Comparison of ENCODE assay signal across 13 cellular contexts in the genomic region with DNA sequence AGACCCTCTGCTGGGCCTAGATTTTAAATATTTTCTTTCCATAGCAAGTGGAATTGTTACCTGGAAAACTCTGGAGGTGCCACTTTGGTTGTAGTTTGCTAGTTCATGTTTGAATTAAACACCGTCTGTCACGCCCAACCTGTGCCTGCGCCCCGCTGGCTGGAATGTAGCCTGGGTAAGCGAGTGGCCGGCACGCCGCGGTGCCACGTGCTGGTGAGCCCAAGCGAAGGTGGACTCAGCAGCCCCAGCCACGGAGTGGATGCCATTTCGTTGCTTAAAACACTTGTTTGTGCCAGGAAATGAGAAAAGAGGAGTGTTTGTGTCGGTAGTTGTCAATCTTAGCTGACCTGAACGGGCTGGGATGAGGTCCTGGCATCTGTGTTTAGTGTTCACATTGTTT. TPM values are rescaled to one million over a fixed set of nuclear protein-coding genes. Genes with fewer than 3 reads are reported as not detected.
A peak's percentile ranks its signal among the peaks of the same experiment; 100 is the strongest.
DNase-seq lines count a peak whose midpoint lies in the region; ATAC-seq, FAIRE-seq and TF ChIP-seq lines count a peak whose summit lies in the region.
"Had no signal": no experiment of that assay in that cellular context is flagged by ENCODE, and none has a peak within 500 bp of the region (broad histone marks: within the 10 kb centered on the region; RNA-seq: fewer than 3 reads in every experiment).

No MANE protein-coding gene starts in this region.

- no peak for TF ChIP-seq EP300 in A549 (IDR thresholded peaks at IDR 0.05)

- H2AFZ ChIP-seq in mesenchymal stem cell (ENCODE audit: low read depth, low read length) = no peak overlapping the region
- H2AFZ ChIP-seq in Karpas-422 (ENCODE audit: low read length) = no peak overlapping the region

- H3K18ac ChIP-seq in mesenchymal stem cell (ENCODE audit: low read depth in 1 of 2, low read length in 2 of 2) = no peak overlapping the region

- no TSS peak for BruUV-seq in Calu3 (replicated peaks; lab: Mats Ljungman, UMichigan)

- H3K9ac ChIP-seq in mesenchymal stem cell (ENCODE audit: low read length) = peak overlapping the region; percentile 30
- H3K9ac ChIP-seq in Karpas-422 (ENCODE audit: low read length) = no peak overlapping the region

- H3K4me1 Mint-ChIP-seq in Calu3 (ENCODE audit: low read depth, unreplicated experiment) = peaks cover 17% of the 10 kb centered on the region
- peaks cover 41% of the 10 kb centered on the region for H3K4me1 Mint-ChIP-seq in activated naive CD8-positive, alpha-beta T cell (ENCODE audit: low read depth)

- no peak overlapping the region for H3K23ac ChIP-seq in mesenchymal stem cell (ENCODE audit: low read length in 2 of 2)

- peak overlapping the region; percentile 51 for H4K8ac ChIP-seq in mesenchymal stem cell (ENCODE audit: low read length)

- no peaks in the 10 kb centered on the region for H3K9me2 ChIP-seq in Karpas-422 (replicated peaks; ENCODE audit: insufficient read depth, low read length)

- peaks cover 79% of the 10 kb centered on the region for H3K36me3 Mint-ChIP-seq in Calu3 (ENCODE audit: insufficient read depth, unreplicated experiment)
- H3K36me3 Mint-ChIP-seq in activated naive CD8-positive, alpha-beta T cell = peaks cover 2% of the 10 kb centered on the region

- H3K9me3 Mint-ChIP-seq in Calu3 (ENCODE audit: low read depth, unreplicated experiment) = no peaks in the 10 kb centered on the region
- H3K9me3 Mint-ChIP-seq in activated naive CD8-positive, alpha-beta T cell (ENCODE audit: low read depth) = no peaks in the 10 kb centered on the region

- H3K27ac ChIP-seq in A549 (no peak overlapping the region), mesenchymal stem cell (ENCODE audit: low read length, poor library complexity, severe bottlenecking) (no peak overlapping the region), Karpas-422 (ENCODE audit: low read length) (no peak overlapping the region)
- H3K27ac ChIP-seq: upper lobe of right lung had no signal

- intact Hi-C loops in Calu3 (cut with micrococcal nuclease; ENCODE audit: unreplicated experiment) = loop anchor here (10.0 kb wide), 1 partner anchor 554 kb away; no protein-coding TSS in a partner anchor

- H2BK120ac ChIP-seq in mesenchymal stem cell (ENCODE audit: low read depth, low read length) = no peak overlapping the region

- H3K79me1 ChIP-seq in mesenchymal stem cell (replicated peaks; ENCODE audit: low read length, poor library complexity, severe bottlenecking) = peaks cover 12% of the 10 kb centered on the region

- H3K27ac Mint-ChIP-seq in Calu3 (ENCODE audit: unreplicated experiment) = peak overlapping the region; percentile 98
- H3K27ac Mint-ChIP-seq in activated naive CD8-positive, alpha-beta T cell = peak overlapping the region; percentile 66

- peak overlapping the region; percentile 54 for H4K91ac ChIP-seq in mesenchymal stem cell (ENCODE audit: low read length)

- peaks cover 72% of the 10 kb centered on the region for H3K79me2 ChIP-seq in Karpas-422 (ENCODE audit: low read length)

- no peak overlapping the region for H2BK12ac ChIP-seq in mesenchymal stem cell (ENCODE audit: low read length in 2 of 2)

- ATAC-seq in A549 (no peak), HG03175 (IDR thresholded peaks at IDR 0.05; ENCODE audit: unreplicated experiment) (no peak)
- ATAC-seq: activated CD4-positive, CD25-positive, alpha-beta regulatory T cell treated with anti-CD3 and anti-CD28 coated beads, Interleukin-2, amount 50 U/mL, for 24 hours; upper lobe of right lung had no signal

- no peak for TF ChIP-seq RAD21 in A549 (conservative IDR thresholded peaks at IDR 0.05 in 1 of 2, IDR thresholded peaks at IDR 0.05 in 1 of 2)

- H3K4me3 ChIP-seq in A549 (no peak overlapping the region), mesenchymal stem cell (ENCODE audit: insufficient read depth in 1 of 2, low read depth in 1 of 2, low read length in 2 of 2) (no peak overlapping the region), BE2C (ENCODE audit: low read depth, low read length) (no peak overlapping the region), Karpas-422 (ENCODE audit: low read length) (no peak overlapping the region)
- H3K4me3 ChIP-seq: upper lobe of right lung had no signal

- no peaks in the 10 kb centered on the region for H3K27me3 ChIP-seq in mesenchymal stem cell (ENCODE audit: control insufficient read depth in 1 of 2, insufficient read depth in 1 of 2, low read length in 2 of 2)
- no peaks in the 10 kb centered on the region for H3K27me3 ChIP-seq in BE2C
- H3K27me3 ChIP-seq in Karpas-422 (ENCODE audit: low read length) = no peaks in the 10 kb centered on the region
- H3K27me3 ChIP-seq: sigmoid colon, upper lobe of right lung had no signal

- POLR2A ChIA-PET in A549 (lab: Yijun Ruan, JAX) = no interaction called here

- no peak overlapping the region for H2AK5ac ChIP-seq in mesenchymal stem cell (ENCODE audit: low read length, severe bottlenecking)

- H3K9me3 ChIP-seq in A549 = no peaks in the 10 kb centered on the region
- no peaks in the 10 kb centered on the region for H3K9me3 ChIP-seq in mesenchymal stem cell (ENCODE audit: control insufficient read depth, low read length)
- H3K9me3 ChIP-seq in BE2C = no peaks in the 10 kb centered on the region
- H3K9me3 ChIP-seq in Karpas-422 (ENCODE audit: low read length) = no peaks in the 10 kb centered on the region
- H3K9me3 ChIP-seq: sigmoid colon, upper lobe of right lung had no signal

- peak overlapping the region in 1 of 2 experiments; percentile 38 for H3K14ac ChIP-seq in mesenchymal stem cell (ENCODE audit: low read length in 2 of 2)

- H3K27me3 Mint-ChIP-seq in Calu3 (ENCODE audit: unreplicated experiment) = no peaks in the 10 kb centered on the region
- no peaks in the 10 kb centered on the region for H3K27me3 Mint-ChIP-seq in activated naive CD8-positive, alpha-beta T cell

- peak overlapping the region; percentile 94 for H3K4me3 Mint-ChIP-seq in Calu3 (ENCODE audit: low read depth, unreplicated experiment)
- H3K4me3 Mint-ChIP-seq in activated naive CD8-positive, alpha-beta T cell = peak overlapping the region; percentile 93

- no peak for DNase-seq in A549 (ENCODE audit: low read depth in 1 of 2, low spot score in 1 of 2)
- no peak for DNase-seq in Calu3
- no peak for DNase-seq in mesenchymal stem cell
- DNase-seq in BE2C = no peak
- DNase-seq in SHP77 treated with DMSO at 0.1 percent for 48 hours (lab: John Stamatoyannopoulos, UW) = no peak
- no peak for DNase-seq in Karpas-422
- DNase-seq: NCI-H446, sigmoid colon, upper lobe of right lung had no signal

- WGBS in A549 (ENCODE audit: missing lambda C conversion rate) = 96% methylated on average over 15 of the region's 15 CpGs
- WGBS in mesenchymal stem cell = 97% methylated on average over 15 of the region's 15 CpGs

- peaks cover 16% of the 10 kb centered on the region for H3K4me1 ChIP-seq in A549
- peaks cover 21% of the 10 kb centered on the region for H3K4me1 ChIP-seq in mesenchymal stem cell (ENCODE audit: control insufficient read depth, insufficient read depth, low read depth, low read length)
- no peaks in the 10 kb centered on the region for H3K4me1 ChIP-seq in BE2C
- H3K4me1 ChIP-seq in Karpas-422 (ENCODE audit: low read length) = peaks cover 8% of the 10 kb centered on the region

- H2BK5ac ChIP-seq in mesenchymal stem cell (ENCODE audit: low read depth, low read length, poor library complexity, severe bottlenecking) = no peak overlapping the region

- peaks cover 32% of the 10 kb centered on the region; the same call in 1 of the 2 replicates for H4K20me1 ChIP-seq in Karpas-422 (ENCODE audit: insufficient read depth, low read depth, low read length)

- no peak overlapping the region for H2BK15ac ChIP-seq in mesenchymal stem cell (ENCODE audit: low read depth, poor library complexity, severe bottlenecking)

- no peak for FAIRE-seq in A549 (lab: Jason Lieb, UNC)
- FAIRE-seq: endometrium had no signal

- CTCF ChIA-PET in A549 (lab: Yijun Ruan, JAX) = interaction anchor here (0.5 kb wide), 1 partner anchor 29 kb away, joined by 3 read pairs; no protein-coding TSS in a partner anchor
- CTCF ChIA-PET in Calu3 (lab: Charles Lee) = interaction anchor here (0.7 kb wide), 1 partner anchor 47 kb away, joined by 5 read pairs; no protein-coding TSS in a partner anchor

- TF ChIP-seq CTCF in A549 (IDR thresholded peaks at IDR 0.05) (no peak), Calu3 (IDR thresholded peaks at IDR 0.05; ENCODE audit: unreplicated experiment) (no peak), BE2C (IDR thresholded peaks at IDR 0.05; ENCODE audit: low read depth, low read length) (no peak)

- peaks cover 15 to 25% of the 10 kb centered on the region in 2 experiments for H3K36me3 ChIP-seq in mesenchymal stem cell (ENCODE audit: control insufficient read depth in 1 of 2, insufficient read depth in 2 of 2, low read depth in 1 of 2, low read length in 2 of 2)
- H3K36me3 ChIP-seq in BE2C = peaks cover 32% of the 10 kb centered on the region
- H3K36me3 ChIP-seq in Karpas-422 (ENCODE audit: insufficient read depth, low read length) = peaks cover 10% of the 10 kb centered on the region; the same call in 1 of the 2 replicates
- H3K36me3 ChIP-seq: upper lobe of right lung had no signal

- peak overlapping the region; percentile 92; the same call in 2 of the 3 replicates for H3K4me2 ChIP-seq in A549
- no peak overlapping the region for H3K4me2 ChIP-seq in mesenchymal stem cell (ENCODE audit: low read length, poor library complexity, severe bottlenecking)
- no peak overlapping the region for H3K4me2 ChIP-seq in Karpas-422 (ENCODE audit: low read depth, low read length, poor library complexity, severe bottlenecking)

- TF ChIP-seq POLR2A in A549 (IDR thresholded peaks at IDR 0.05; ENCODE audit: low read length) = no peak

- H3K4ac ChIP-seq in mesenchymal stem cell (ENCODE audit: low read depth in 1 of 2, low read length in 2 of 2) = no peak overlapping the region

RNA-seq across cellular contexts. Expression of gene GET4, which starts 2.7 kb away (rescaled TPM):
- polyA plus RNA-seq in A549 (2011; rRNA removed) = 21.5 and 26.1 TPM in 2 replicates
- polyA plus RNA-seq in A549 (2012; cell fraction: cytosol; rRNA removed) = 58.0 and 75.8 TPM in 2 replicates
- 169 and 176 TPM in 2 replicates for polyA plus RNA-seq in A549 (2012; cell fraction: nucleus; rRNA removed)
- 35.4 to 37.0 TPM (median 36.0 TPM) in 3 replicates for polyA plus RNA-seq in A549 (2017; fragmentation: RNase III; extraction: RNeasy Plus Mini Kit Qiagen cat#74134 plus additional on column Dnase treatment)
- polyA minus RNA-seq in A549 (2011; rRNA and poly(A)+ RNA removed) = 19.3 and 22.8 TPM in 2 replicates
- 145 and 167 TPM in 2 replicates for total RNA-seq in Calu3 (2022)
- 23.7 TPM for polyA plus RNA-seq in mesenchymal stem cell (2013, experiment 1 of 2)
- 23.3 TPM for polyA plus RNA-seq in mesenchymal stem cell (2013, experiment 2 of 2)
- 190 TPM for polyA plus RNA-seq in BE2C (2012; ENCODE audit: insufficient read depth, insufficient read length, low read depth)
- total RNA-seq in Karpas-422 (2014; rRNA removed; shearing (Covaris generic); ENCODE audit: low replicate concordance) = 16.2 and 33.3 TPM in 2 replicates

RNA-seq across cellular contexts. Expression of gene SUN1, which starts 46.8 kb away (rescaled TPM):
- polyA plus RNA-seq in A549 (2011; rRNA removed) (129 and 130 TPM in 2 replicates), A549 (2017; fragmentation: RNase III; extraction: RNeasy Plus Mini Kit Qiagen cat#74134 plus additional on column Dnase treatment) (55.5 to 60.7 TPM (median 57.5 TPM) in 3 replicates)
- polyA plus RNA-seq in A549 (2012; cell fraction: cytosol; rRNA removed) = 121 and 125 TPM in 2 replicates
- polyA plus RNA-seq in A549 (2012; cell fraction: nucleus; rRNA removed) = 695 and 869 TPM in 2 replicates
- polyA minus RNA-seq in A549 (2011; rRNA and poly(A)+ RNA removed) = 108 and 152 TPM in 2 replicates
- 218 and 252 TPM in 2 replicates for total RNA-seq in Calu3 (2022)
- polyA plus RNA-seq in mesenchymal stem cell (2013, experiment 1 of 2) = 67.0 TPM
- 68.6 TPM for polyA plus RNA-seq in mesenchymal stem cell (2013, experiment 2 of 2)
- polyA plus RNA-seq in BE2C (2012; ENCODE audit: insufficient read depth, insufficient read length, low read depth) = 196 TPM
- 39.6 and 62.1 TPM in 2 replicates for total RNA-seq in Karpas-422 (2014; rRNA removed; shearing (Covaris generic); ENCODE audit: low replicate concordance)
